ENCODE assay signal across 13 cellular contexts in the genomic region with DNA sequence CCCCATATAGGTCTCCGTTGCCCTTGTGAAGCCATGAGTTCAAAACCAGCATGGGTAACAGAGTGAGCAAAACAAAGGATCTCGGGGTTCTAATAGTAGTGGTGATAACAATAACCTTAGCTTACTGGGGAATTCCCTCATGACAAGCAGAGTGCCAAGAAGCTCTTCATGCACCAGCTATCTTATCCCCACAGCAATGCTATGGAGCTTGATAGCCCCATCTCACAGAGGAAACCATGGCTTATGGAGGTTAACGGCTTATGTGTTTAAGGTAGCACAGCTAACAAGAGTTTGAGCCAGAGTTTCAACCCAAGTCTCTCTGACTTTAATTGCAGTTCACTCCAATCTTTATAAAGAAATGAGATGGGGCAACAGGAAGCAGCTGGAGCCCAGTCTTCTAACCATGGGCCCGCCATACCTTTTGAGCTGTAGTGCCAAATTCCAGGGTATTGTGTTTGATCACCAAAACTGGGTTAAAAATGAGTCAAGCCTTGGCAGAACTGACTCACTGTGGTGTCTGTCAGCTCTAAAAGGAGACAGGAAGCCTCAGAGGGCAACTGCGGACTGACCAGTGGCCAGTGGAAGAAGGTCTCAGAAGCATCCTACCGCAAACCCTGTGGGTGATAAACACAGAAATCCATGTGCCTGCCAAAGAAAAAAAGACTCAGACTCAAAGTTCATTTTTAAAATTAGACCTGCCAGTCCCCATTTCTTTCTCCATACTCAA. TPM values are rescaled to one million over a fixed set of nuclear protein-coding genes. Genes with fewer than 3 reads are reported as not detected.
A peak's percentile ranks its signal among the peaks of the same experiment; 100 is the strongest.
DNase-seq lines count a peak whose midpoint lies in the region; FAIRE-seq and TF ChIP-seq lines count a peak whose summit lies in the region.
"Had no signal": no experiment of that assay in that cellular context is flagged by ENCODE, and none has a peak within 500 bp of the region (broad histone marks: within the 10 kb centered on the region; RNA-seq: fewer than 3 reads in every experiment).

No MANE protein-coding gene starts in this region.

- H3K4me3 Mint-ChIP-seq in activated CD4-positive, alpha-beta memory T cell treated with anti-CD3 and anti-CD28 coated beads, Interleukin-2, amount 10 ng/mL, durations not matched to agents 7 days and 5 days: no peak overlapping the region

- H3K4me3 ChIP-seq in adrenal gland: no peak overlapping the region
- H3K4me3 ChIP-seq: lower lobe of right lung, upper lobe of left lung had no signal

- H3K4me1 ChIP-seq in adrenal gland (replicated peaks in 1 of 2): no peaks in the 10 kb centered on the region
- H3K4me1 ChIP-seq: lower lobe of right lung had no signal

- peaks cover 4% of the 10 kb centered on the region for H3K27me3 Mint-ChIP-seq in activated CD4-positive, alpha-beta memory T cell treated with anti-CD3 and anti-CD28 coated beads, Interleukin-2, amount 10 ng/mL, durations not matched to agents 7 days and 5 days

- intact Hi-C loops in adrenal gland (cut with DNase I): no loop called here

- no peaks in the 10 kb centered on the region for H3K36me3 ChIP-seq in adrenal gland (replicated peaks in 1 of 2)
- H3K36me3 ChIP-seq: lower lobe of right lung, upper lobe of left lung had no signal

- CTCF ChIA-PET in activated CD4-positive, alpha-beta memory T cell treated with anti-CD3 and anti-CD28 coated beads, Interleukin-2, amount 10 ng/mL, durations not matched to agents 7 days and 5 days (lab: Charles Lee): interaction anchor here (0.6 to 13.8 kb wide), 10 partner anchors 8 to 843 kb away, joined by 3 to 415 read pairs (median 4); no protein-coding TSS in a partner anchor

- TF ChIP-seq CTCF in adrenal gland (IDR thresholded peaks at IDR 0.05): no peak

- peak; percentile 85 for FAIRE-seq in H54 (lab: Jason Lieb, UNC)

- no peaks in the 10 kb centered on the region for H3K36me3 Mint-ChIP-seq in activated CD4-positive, alpha-beta memory T cell treated with anti-CD3 and anti-CD28 coated beads, Interleukin-2, amount 10 ng/mL, durations not matched to agents 7 days and 5 days (ENCODE audit: low read depth)

- H3K27ac ChIP-seq in adrenal gland: no peak overlapping the region
- H3K27ac ChIP-seq: lower lobe of right lung, upper lobe of left lung had no signal

- peaks cover 15% of the 10 kb centered on the region for H3K4me1 Mint-ChIP-seq in activated CD4-positive, alpha-beta memory T cell treated with anti-CD3 and anti-CD28 coated beads, Interleukin-2, amount 10 ng/mL, durations not matched to agents 7 days and 5 days

- H3K27me3 ChIP-seq in adrenal gland: no peaks in the 10 kb centered on the region
- H3K27me3 ChIP-seq: upper lobe of left lung had no signal

- 63 to 79% (median 75%) methylated on average over 6 of the region's 6 CpGs for WGBS in adrenal gland, 4 donors

- H3K9me3 Mint-ChIP-seq in activated CD4-positive, alpha-beta memory T cell treated with anti-CD3 and anti-CD28 coated beads, Interleukin-2, amount 10 ng/mL, durations not matched to agents 7 days and 5 days: no peaks in the 10 kb centered on the region

- TF ChIP-seq POLR2A in H54 (IDR thresholded peaks at IDR 0.05; ENCODE audit: low read depth, low read length): no peak
- TF ChIP-seq POLR2A in adrenal gland (IDR thresholded peaks at IDR 0.05): no peak

- POLR2A ChIA-PET in activated CD4-positive, alpha-beta memory T cell treated with anti-CD3 and anti-CD28 coated beads, Interleukin-2, amount 10 ng/mL, durations not matched to agents 7 days and 5 days (lab: Charles Lee): interaction anchor here (0.6 to 1.4 kb wide), 9 partner anchors 16 to 162 kb away, joined by 3 to 5 read pairs (median 3); no protein-coding TSS in a partner anchor

- H3K9me3 ChIP-seq in adrenal gland (replicated peaks in 1 of 3): no peaks in the 10 kb centered on the region
- H3K9me3 ChIP-seq: lower lobe of right lung, upper lobe of left lung had no signal

- peak overlapping the region; percentile 21 for H3K27ac Mint-ChIP-seq in activated CD4-positive, alpha-beta memory T cell treated with anti-CD3 and anti-CD28 coated beads, Interleukin-2, amount 10 ng/mL, durations not matched to agents 7 days and 5 days

- peak; percentile 40 for DNase-seq in AG08395 (ENCODE audit: low spot score)
- DNase-seq in H54 (ENCODE audit: insufficient read length, low spot score): peak; percentile 72
- DNase-seq in activated CD4-positive, alpha-beta memory T cell treated with anti-CD3 and anti-CD28 coated beads, Interleukin-2, amount 10 ng/mL, durations not matched to agents 7 days and 5 days: peak; percentile 40
- DNase-seq in hepatic stellate cell (ENCODE audit: low spot score): peak; percentile 45
- no peak for DNase-seq in T-helper 9 cell
- no peak for DNase-seq in amniotic stem cell (lab: John Stamatoyannopoulos, UW)
- DNase-seq in NCI-H1436 treated with DMSO at 0.1 percent for 48 hours (lab: John Stamatoyannopoulos, UW): no peak
- DNase-seq in adrenal gland: no peak
- DNase-seq: DMS79 treated with DMSO at 0.1 percent for 48 hours; effector CD4-positive, alpha-beta T cell; lower lobe of right lung; OCI-M1; upper lobe of left lung had no signal

RNA-seq across cellular contexts. Expression of gene PLAU, which starts 16.5 kb away (rescaled TPM):
- total RNA-seq in activated CD4-positive, alpha-beta memory T cell treated with anti-CD3 and anti-CD28 coated beads, Interleukin-2, amount 10 ng/mL, durations not matched to agents 7 days and 5 days: 1 to 10 TPM; 3.0 to 5.3 TPM
- total RNA-seq in adrenal gland: 10 to 100 TPM in 2 of 8 donors, 1 to 10 TPM in 6; 2.2 to 10.6 (median 7.5) TPM
- 10 to 100 TPM in 1 of 3 donors, 1 to 10 TPM in 2; 2.6 to 19.4 (median 3.7) TPM for polyA plus RNA-seq in adrenal gland

RNA-seq across cellular contexts. Expression of gene CAMK2G, which starts 20.1 kb away (rescaled TPM):
- total RNA-seq in activated CD4-positive, alpha-beta memory T cell treated with anti-CD3 and anti-CD28 coated beads, Interleukin-2, amount 10 ng/mL, durations not matched to agents 7 days and 5 days: 10 to 100 TPM; 46.4 to 48.5 TPM
- total RNA-seq in adrenal gland: 10 to 100 TPM; 12.7 to 27.3 (median 21.3) TPM
- 10 to 100 TPM; 16.3 to 19.7 (median 19.7) TPM for polyA plus RNA-seq in adrenal gland

Comparison
In these comparisons a context has a peak if more than half of its experiments do, and no peak if none do; other contexts are left out.
1. DNase-seq: peak in AG08395 (single experiment), H54 (single experiment), activated CD4-positive, alpha-beta memory T cell treated with anti-CD3 and anti-CD28 coated beads, Interleukin-2, amount 10 ng/mL, durations not matched to agents 7 days and 5 days (single experiment) and hepatic stellate cell (single experiment); none in T-helper 9 cell (single experiment), amniotic stem cell (single experiment), NCI-H1436 treated with DMSO at 0.1 percent for 48 hours (single experiment) and adrenal gland (0 of 7).